ENCODE assay signal across 8 cellular contexts in genomic region chr17:68290955-68291835, GRCh38. TPM values are rescaled to one million over a fixed set of nuclear protein-coding genes. Genes with fewer than 3 reads are reported as not detected.
DNase-seq lines count a peak whose midpoint lies in the region; ATAC-seq and TF ChIP-seq lines count a peak whose summit lies in the region.

TSS of gene ARSG (plus strand) at chr17:68291495. CDS start at chr17:68307494, 15,999 bp downstream.
TSS of gene SLC16A6 (minus strand) at chr17:68291127. CDS start at chr17:68278320, 12,807 bp downstream.

- H3K4me3 ChIP-seq in DOHH2 (ENCODE audit: low read length) (peak within 1 kb of the TSS; percentile 97), KMS-11 (IDR thresholded peaks at IDR 0.05; ENCODE audit: insufficient read depth, low read depth, low read length) (no peak within 1 kb of the TSS), upper lobe of right lung (peak within 1 kb of the TSS; percentile 60)

- H3K4me1 ChIP-seq in DOHH2 (ENCODE audit: control insufficient read depth, low read length) (peaks cover 47% of the 10 kb centered on the region), KMS-11 (ENCODE audit: low read depth, poor library complexity, severe bottlenecking) (peaks cover 20% of the 10 kb centered on the region), upper lobe of right lung (peaks cover 17% of the 10 kb centered on the region)

- H3K4me2 ChIP-seq in DOHH2 (ENCODE audit: low read length) (peak within 1 kb of the TSS; percentile 89), KMS-11 (peak within 1 kb of the TSS; percentile 72)

- H3K36me3 Mint-ChIP-seq in activated naive CD4-positive, alpha-beta T cell treated with anti-CD3 and anti-CD28 coated beads, Interleukin-2, amount 50 U/mL, for 72 hours: peaks cover 0 to 6% of the 10 kb centered on the region in 2 donors

- H2AFZ ChIP-seq in KMS-11 (ENCODE audit: low read depth): peak within 1 kb of the TSS; percentile 64

- H3K27ac ChIP-seq in DOHH2 (ENCODE audit: low read depth, low read length): peak within 1 kb of the TSS; percentile 97
- H3K27ac ChIP-seq in KMS-11: peak within 1 kb of the TSS; percentile 90
- peak within 1 kb of the TSS; percentile 92 for H3K27ac ChIP-seq in upper lobe of right lung

- peak; percentile 53 for ATAC-seq in GM21737 (IDR thresholded peaks at IDR 0.05; ENCODE audit: unreplicated experiment)
- ATAC-seq in activated naive CD4-positive, alpha-beta T cell treated with anti-CD3 and anti-CD28 coated beads, Interleukin-2, amount 50 U/mL, for 72 hours: peak; percentile 66 to 73
- peak; percentile 84 for ATAC-seq in upper lobe of right lung

- peak within 1 kb of the TSS; percentile 88 to 98 for H3K27ac Mint-ChIP-seq in activated naive CD4-positive, alpha-beta T cell treated with anti-CD3 and anti-CD28 coated beads, Interleukin-2, amount 50 U/mL, for 72 hours

- H3K9me3 ChIP-seq in DOHH2 (ENCODE audit: control insufficient read depth, insufficient read depth, low read length): no peaks in the 10 kb centered on the region
- H3K9me3 ChIP-seq in upper lobe of right lung: no peaks in the 10 kb centered on the region

- H3K9ac ChIP-seq in KMS-11: peak within 1 kb of the TSS; percentile 98

- H4K20me1 ChIP-seq in DOHH2 (ENCODE audit: control insufficient read depth, insufficient read depth, low read depth, low read length) (no peaks in the 10 kb centered on the region), KMS-11 (ENCODE audit: insufficient read depth) (no peaks in the 10 kb centered on the region)

- peak; percentile 92 for DNase-seq in SIG-M5 treated with dmso at 0.1 percent for 504 hours (lab: John Stamatoyannopoulos, UW; ENCODE audit: unreplicated experiment)
- peak; percentile 78 to 80 for DNase-seq in activated naive CD4-positive, alpha-beta T cell treated with anti-CD3 and anti-CD28 coated beads, Interleukin-2, amount 50 U/mL, for 72 hours (ENCODE audit: low spot score in 2 of 2)
- DNase-seq in cardiac septum (ENCODE audit: low spot score): peak; percentile 87
- peak; percentile 23 to 95 (median 66) for DNase-seq in posterior cingulate gyrus
- peak; percentile 91 for DNase-seq in upper lobe of right lung

- TF ChIP-seq CTCF in DOHH2 (IDR thresholded peaks at IDR 0.05; ENCODE audit: low read depth, low read length, poor library complexity, severe bottlenecking): no peak
- no peak for TF ChIP-seq CTCF in KMS-11 (conservative IDR thresholded peaks at IDR 0.05; ENCODE audit: low read depth, low read length)
- no peak for TF ChIP-seq CTCF in upper lobe of right lung (IDR thresholded peaks at IDR 0.05)

- H3K79me2 ChIP-seq in DOHH2 (ENCODE audit: control insufficient read depth, low read length) (peaks cover 64% of the 10 kb centered on the region), KMS-11 (ENCODE audit: insufficient read depth, low read depth) (no peaks in the 10 kb centered on the region; the same call in 1 of the 2 replicates)

- no peaks in the 10 kb centered on the region for H3K9me3 Mint-ChIP-seq in activated naive CD4-positive, alpha-beta T cell treated with anti-CD3 and anti-CD28 coated beads, Interleukin-2, amount 50 U/mL, for 72 hours

- no peaks in the 10 kb centered on the region for H3K27me3 ChIP-seq in DOHH2 (ENCODE audit: control insufficient read depth, low read length)
- no peaks in the 10 kb centered on the region for H3K27me3 ChIP-seq in KMS-11 (ENCODE audit: insufficient read depth, low read depth)
- peaks cover 17% of the 10 kb centered on the region for H3K27me3 ChIP-seq in upper lobe of right lung

- peaks cover 24% of the 10 kb centered on the region for H3F3A ChIP-seq in DOHH2 (ENCODE audit: control insufficient read depth, insufficient read depth)

- intact Hi-C loops in cardiac septum (cut with DNase I): no loop called here
- intact Hi-C loops in posterior cingulate gyrus (cut with DNase I): no loop called here
- intact Hi-C loops in upper lobe of right lung (cut with DNase I): no loop called here

- no peaks in the 10 kb centered on the region for H3K9me2 ChIP-seq in DOHH2 (replicated peaks; ENCODE audit: control insufficient read depth, low read length)

- H3K36me3 ChIP-seq in DOHH2 (ENCODE audit: control insufficient read depth, low read length) (peaks cover 32% of the 10 kb centered on the region), KMS-11 (ENCODE audit: insufficient read depth) (no peaks in the 10 kb centered on the region), upper lobe of right lung (no peaks in the 10 kb centered on the region)

RNA-seq across cellular contexts. Expression of gene ARSG, which starts in this region (rescaled TPM):
- 10 to 100 TPM in 1 of 2 donors, 1 to 10 TPM in 1; 1.8 to 12.1 TPM for total RNA-seq in activated naive CD4-positive, alpha-beta T cell treated with anti-CD3 and anti-CD28 coated beads, Interleukin-2, amount 50 U/mL, for 72 hours
- total RNA-seq in cardiac septum (2.7 TPM), upper lobe of right lung (4.8 TPM)

RNA-seq across cellular contexts. Expression of gene SLC16A6, which starts in this region (rescaled TPM):
- 1 to 10 TPM in 1 of 2 donors, under 1 TPM in 1; 0.39 to 2.4 TPM for total RNA-seq in activated naive CD4-positive, alpha-beta T cell treated with anti-CD3 and anti-CD28 coated beads, Interleukin-2, amount 50 U/mL, for 72 hours
- 0.19 TPM for total RNA-seq in cardiac septum
- total RNA-seq in upper lobe of right lung: 7.5 TPM
